Comparison of ENCODE assay signal across 1 cellular context in genomic region chr17:556431-556995, GRCh38.
TF ChIP-seq lines count a peak whose summit lies in the region.

No MANE protein-coding gene starts in this region.

TF ChIP-seq in H1, 55 proteins besides CTCF, POLR2A, EP300 and RAD21:
- TF ChIP-seq YY1 (IDR thresholded peaks at IDR 0.05; ENCODE audit: low read depth, low read length): no peak
- TF ChIP-seq CEBPB (IDR thresholded peaks at IDR 0.05; ENCODE audit: low read depth, low read length): no peak
- TF ChIP-seq TAF7 (optimal IDR thresholded peaks at IDR 0.05; ENCODE audit: borderline replicate concordance, low read depth, low read length): no peak
- no peak for TF ChIP-seq MAFK (IDR thresholded peaks at IDR 0.05; ENCODE audit: low read depth, low read length)
- no peak for TF ChIP-seq POU5F1 (IDR thresholded peaks at IDR 0.05; ENCODE audit: low read depth, low read length)
- TF ChIP-seq JUN (IDR thresholded peaks at IDR 0.05; ENCODE audit: low read depth, low read length): no peak
- no peak for TF ChIP-seq SIN3A (conservative IDR thresholded peaks at IDR 0.05 in 1 of 2, IDR thresholded peaks at IDR 0.05 in 1 of 2; ENCODE audit: low read depth in 1 of 2, low read length in 2 of 2)
- TF ChIP-seq RBBP5 (IDR thresholded peaks at IDR 0.05; ENCODE audit: borderline replicate concordance, low read depth, low read length): no peak
- TF ChIP-seq HDAC6 (IDR thresholded peaks at IDR 0.05; ENCODE audit: low read depth, low read length): no peak
- no peak for TF ChIP-seq ATF2 (IDR thresholded peaks at IDR 0.05; ENCODE audit: low read length)
- no peak for TF ChIP-seq USF2 (IDR thresholded peaks at IDR 0.05; ENCODE audit: low read length)
- no peak for TF ChIP-seq RFX5 (IDR thresholded peaks at IDR 0.05; ENCODE audit: borderline replicate concordance, low read depth, low read length)
- TF ChIP-seq CHD7 (IDR thresholded peaks at IDR 0.05; ENCODE audit: insufficient replicate concordance, low read length): no peak
- no peak for TF ChIP-seq BACH1 (IDR thresholded peaks at IDR 0.05; ENCODE audit: low read length)
- TF ChIP-seq BCL11A (IDR thresholded peaks at IDR 0.05; ENCODE audit: low read depth in 2 of 2, low read length in 2 of 2): no peak
TF ChIP-seq in H1: peak in this region for 0.
